Comparison of ENCODE assay signal across 1 cellular context in genomic region chr2:74958277-74959105, GRCh38.
A peak's percentile ranks its signal among the peaks of the same experiment; 100 is the strongest.
TF ChIP-seq lines count a peak whose summit lies in the region.

Gene POLE4, plus strand, starts transcription at chr2:74958643. Its CDS starts 37 bp downstream, at chr2:74958680.

TF ChIP-seq in K562, 482 proteins besides CTCF, POLR2A, EP300 and RAD21 (continued from another document and continues in another):
- peak; percentile 95 to 98 for TF ChIP-seq E2F6 (IDR thresholded peaks at IDR 0.05; ENCODE audit: borderline replicate concordance in 1 of 2, extremely low read depth in 1 of 2, insufficient read depth in 1 of 2, insufficient read length in 1 of 2, low read depth in 1 of 2, low read length in 1 of 2, poor library complexity in 1 of 2, severe bottlenecking in 1 of 2)
- TF ChIP-seq RAD51 (IDR thresholded peaks at IDR 0.05; ENCODE audit: borderline replicate concordance, low read depth), result peak; percentile 26; the same call in 1 of the 2 replicates
- 0 out of 2 replicates have a peak, but pooled peaks have one; percentile 66 for TF ChIP-seq HDAC2 (IDR thresholded peaks at IDR 0.05)
- TF ChIP-seq ZMIZ1 (IDR thresholded peaks at IDR 0.05; ENCODE audit: low read depth in 2 of 2, low read length in 2 of 2), result 0 out of 4 replicates have a peak, but pooled peaks of 1 of the 2 experiments have one; percentile 34
- peak; percentile 86 for TF ChIP-seq E2F8 (IDR thresholded peaks at IDR 0.05; ENCODE audit: low read depth, partially characterized antibody)
- peak; percentile 72 for TF ChIP-seq ARID4B (CRISPR knock-in tag; IDR thresholded peaks at IDR 0.05)
- TF ChIP-seq HDAC1 (IDR thresholded peaks at IDR 0.05), result no peak; a peak in 2 of 4 replicates
- no peak for TF ChIP-seq KAT2B (IDR thresholded peaks at IDR 0.05; ENCODE audit: low read depth, low read length)
- no peak for TF ChIP-seq PYGO2 (tag; IDR thresholded peaks at IDR 0.05)
- TF ChIP-seq ATF7 (IDR thresholded peaks at IDR 0.05), result peak; percentile 85
- peak; percentile 69; the same call in 1 of the 2 replicates for TF ChIP-seq TARDBP (IDR thresholded peaks at IDR 0.05)
- TF ChIP-seq MLX (CRISPR knock-in tag; conservative IDR thresholded peaks at IDR 0.05), result peak in 1 of 2 experiments; percentile 50; a peak in 1 of 4 replicates
- TF ChIP-seq JUN (IDR thresholded peaks at IDR 0.05; ENCODE audit: borderline replicate concordance, low read depth, low read length), result 0 out of 2 replicates have a peak, but pooled peaks have one; percentile 24
- no peak for TF ChIP-seq JUN (CRISPR knock-in tag; IDR thresholded peaks at IDR 0.05; ENCODE audit: borderline replicate concordance)
- 0 out of 2 replicates have a peak, but pooled peaks have one; percentile 14 for TF ChIP-seq CHD2 (IDR thresholded peaks at IDR 0.05; ENCODE audit: low read depth, low read length)
- no peak for TF ChIP-seq TCF7L2 (IDR thresholded peaks at IDR 0.05; ENCODE audit: low read depth, low read length)
- peak; percentile 59; the same call in 1 of the 2 replicates for TF ChIP-seq ZNF766 (CRISPR knock-in tag; conservative IDR thresholded peaks at IDR 0.05)
- 0 out of 4 replicates have a peak, but pooled peaks of 1 of the 2 experiments have one; percentile 47 for TF ChIP-seq ARNT (IDR thresholded peaks at IDR 0.05)
- peak; percentile 95 to 96 for TF ChIP-seq NRF1 (conservative IDR thresholded peaks at IDR 0.05 in 1 of 2, IDR thresholded peaks at IDR 0.05 in 1 of 2)
- peak; percentile 78 for TF ChIP-seq ZNF668 (CRISPR knock-in tag; IDR thresholded peaks at IDR 0.05)
- peak; percentile 97; the same call in 1 of the 2 replicates for TF ChIP-seq ATF6 (CRISPR knock-in tag; IDR thresholded peaks at IDR 0.05)
- no peak for TF ChIP-seq CHD7 (IDR thresholded peaks at IDR 0.05; ENCODE audit: low read depth, low read length)
- TF ChIP-seq MAZ (CRISPR knock-in tag; conservative IDR thresholded peaks at IDR 0.05 in 1 of 2, IDR thresholded peaks at IDR 0.05 in 1 of 2), result peak; percentile 89 to 94
- TF ChIP-seq CBFB (CRISPR knock-in tag; IDR thresholded peaks at IDR 0.05), result 0 out of 2 replicates have a peak, but pooled peaks have one; percentile 77
- TF ChIP-seq ZNF24 (IDR thresholded peaks at IDR 0.05), result 0 out of 2 replicates have a peak, but pooled peaks have one; percentile 9
- TF ChIP-seq HDAC8 (tag; IDR thresholded peaks at IDR 0.05), result peak; percentile 83
